Comparison of ENCODE assay signal across 2 cellular contexts in the genomic region with DNA sequence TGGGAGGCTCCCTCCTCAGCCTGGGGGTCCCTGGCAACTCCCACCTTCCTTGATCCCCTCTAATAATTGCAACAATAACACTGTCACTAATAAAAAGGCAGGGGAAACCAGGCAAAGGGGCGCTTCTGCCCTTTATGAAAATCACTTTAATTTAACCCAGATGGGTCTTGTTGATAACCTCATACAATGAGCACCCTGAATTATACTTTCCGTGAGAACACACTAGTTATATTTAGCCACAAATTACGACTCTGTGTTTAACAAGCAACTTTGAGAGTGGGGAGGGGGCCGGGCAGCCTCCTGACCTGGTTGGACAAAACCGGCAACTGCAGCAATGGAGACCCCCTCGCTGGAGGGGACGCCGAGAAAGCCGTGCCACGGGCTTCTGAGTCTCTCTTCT.
TF ChIP-seq lines count a peak whose summit lies in the region.

No MANE protein-coding gene starts in this region.

TF ChIP-seq in GM23338, 12 proteins besides CTCF, POLR2A, EP300 and RAD21:
- TF ChIP-seq, protein P1, sequence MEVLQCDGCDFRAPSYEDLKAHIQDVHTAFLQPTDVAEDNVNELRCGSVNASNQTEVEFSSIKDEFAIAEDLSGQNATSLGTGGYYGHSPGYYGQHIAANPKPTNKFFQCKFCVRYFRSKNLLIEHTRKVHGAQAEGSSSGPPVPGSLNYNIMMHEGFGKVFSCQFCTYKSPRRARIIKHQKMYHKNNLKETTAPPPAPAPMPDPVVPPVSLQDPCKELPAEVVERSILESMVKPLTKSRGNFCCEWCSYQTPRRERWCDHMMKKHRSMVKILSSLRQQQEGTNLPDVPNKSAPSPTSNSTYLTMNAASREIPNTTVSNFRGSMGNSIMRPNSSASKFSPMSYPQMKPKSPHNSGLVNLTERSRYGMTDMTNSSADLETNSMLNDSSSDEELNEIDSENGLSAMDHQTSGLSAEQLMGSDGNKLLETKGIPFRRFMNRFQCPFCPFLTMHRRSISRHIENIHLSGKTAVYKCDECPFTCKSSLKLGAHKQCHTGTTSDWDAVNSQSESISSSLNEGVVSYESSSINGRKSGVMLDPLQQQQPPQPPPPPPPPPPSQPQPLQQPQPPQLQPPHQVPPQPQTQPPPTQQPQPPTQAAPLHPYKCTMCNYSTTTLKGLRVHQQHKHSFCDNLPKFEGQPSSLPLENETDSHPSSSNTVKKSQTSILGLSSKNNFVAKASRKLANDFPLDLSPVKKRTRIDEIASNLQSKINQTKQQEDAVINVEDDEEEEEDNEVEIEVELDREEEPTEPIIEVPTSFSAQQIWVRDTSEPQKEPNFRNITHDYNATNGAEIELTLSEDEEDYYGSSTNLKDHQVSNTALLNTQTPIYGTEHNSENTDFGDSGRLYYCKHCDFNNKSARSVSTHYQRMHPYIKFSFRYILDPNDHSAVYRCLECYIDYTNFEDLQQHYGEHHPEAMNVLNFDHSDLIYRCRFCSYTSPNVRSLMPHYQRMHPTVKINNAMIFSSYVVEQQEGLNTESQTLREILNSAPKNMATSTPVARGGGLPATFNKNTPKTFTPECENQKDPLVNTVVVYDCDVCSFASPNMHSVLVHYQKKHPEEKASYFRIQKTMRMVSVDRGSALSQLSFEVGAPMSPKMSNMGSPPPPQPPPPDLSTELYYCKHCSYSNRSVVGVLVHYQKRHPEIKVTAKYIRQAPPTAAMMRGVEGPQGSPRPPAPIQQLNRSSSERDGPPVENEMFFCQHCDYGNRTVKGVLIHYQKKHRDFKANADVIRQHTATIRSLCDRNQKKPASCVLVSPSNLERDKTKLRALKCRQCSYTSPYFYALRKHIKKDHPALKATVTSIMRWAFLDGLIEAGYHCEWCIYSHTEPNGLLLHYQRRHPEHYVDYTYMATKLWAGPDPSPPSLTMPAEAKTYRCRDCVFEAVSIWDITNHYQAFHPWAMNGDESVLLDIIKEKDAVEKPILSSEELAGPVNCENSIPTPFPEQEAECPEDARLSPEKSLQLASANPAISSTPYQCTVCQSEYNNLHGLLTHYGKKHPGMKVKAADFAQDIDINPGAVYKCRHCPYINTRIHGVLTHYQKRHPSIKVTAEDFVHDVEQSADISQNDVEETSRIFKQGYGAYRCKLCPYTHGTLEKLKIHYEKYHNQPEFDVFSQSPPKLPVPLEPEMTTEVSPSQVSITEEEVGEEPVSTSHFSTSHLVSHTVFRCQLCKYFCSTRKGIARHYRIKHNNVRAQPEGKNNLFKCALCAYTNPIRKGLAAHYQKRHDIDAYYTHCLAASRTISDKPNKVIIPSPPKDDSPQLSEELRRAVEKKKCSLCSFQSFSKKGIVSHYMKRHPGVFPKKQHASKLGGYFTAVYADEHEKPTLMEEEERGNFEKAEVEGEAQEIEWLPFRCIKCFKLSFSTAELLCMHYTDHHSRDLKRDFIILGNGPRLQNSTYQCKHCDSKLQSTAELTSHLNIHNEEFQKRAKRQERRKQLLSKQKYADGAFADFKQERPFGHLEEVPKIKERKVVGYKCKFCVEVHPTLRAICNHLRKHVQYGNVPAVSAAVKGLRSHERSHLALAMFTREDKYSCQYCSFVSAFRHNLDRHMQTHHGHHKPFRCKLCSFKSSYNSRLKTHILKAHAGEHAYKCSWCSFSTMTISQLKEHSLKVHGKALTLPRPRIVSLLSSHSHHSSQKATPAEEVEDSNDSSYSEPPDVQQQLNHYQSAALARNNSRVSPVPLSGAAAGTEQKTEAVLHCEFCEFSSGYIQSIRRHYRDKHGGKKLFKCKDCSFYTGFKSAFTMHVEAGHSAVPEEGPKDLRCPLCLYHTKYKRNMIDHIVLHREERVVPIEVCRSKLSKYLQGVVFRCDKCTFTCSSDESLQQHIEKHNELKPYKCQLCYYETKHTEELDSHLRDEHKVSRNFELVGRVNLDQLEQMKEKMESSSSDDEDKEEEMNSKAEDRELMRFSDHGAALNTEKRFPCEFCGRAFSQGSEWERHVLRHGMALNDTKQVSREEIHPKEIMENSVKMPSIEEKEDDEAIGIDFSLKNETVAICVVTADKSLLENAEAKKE (CRISPR knock-in tag; IDR thresholded peaks at IDR 0.05) = no peak
- TF ChIP-seq EZH2 (IDR thresholded peaks at IDR 0.05; ENCODE audit: low read depth, unreplicated experiment) = peak; percentile 1

TF ChIP-seq in liver, 16 proteins besides CTCF, POLR2A, EP300 and RAD21 (continued from another document):
- TF ChIP-seq REST (IDR thresholded peaks at IDR 0.05) = no peak
- TF ChIP-seq FOXA1 (IDR thresholded peaks at IDR 0.05) = no peak
- TF ChIP-seq, protein P2, sequence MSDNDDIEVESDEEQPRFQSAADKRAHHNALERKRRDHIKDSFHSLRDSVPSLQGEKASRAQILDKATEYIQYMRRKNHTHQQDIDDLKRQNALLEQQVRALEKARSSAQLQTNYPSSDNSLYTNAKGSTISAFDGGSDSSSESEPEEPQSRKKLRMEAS (IDR thresholded peaks at IDR 0.05) = no peak
- TF ChIP-seq RXRA (IDR thresholded peaks at IDR 0.05) = no peak
- no peak for TF ChIP-seq JUND (IDR thresholded peaks at IDR 0.05)
- no peak for TF ChIP-seq ZBTB33 (IDR thresholded peaks at IDR 0.05)
- no peak for TF ChIP-seq HNF4G (IDR thresholded peaks at IDR 0.05)
- no peak for TF ChIP-seq EGR1 (IDR thresholded peaks at IDR 0.05; ENCODE audit: low read depth in 2 of 2)
